ENCODE assay signal across 28 cellular contexts in genomic region chr18:45304558-45304957, GRCh38.
"Had no signal": no experiment of that assay in that cellular context is flagged by ENCODE, and none has a peak within 500 bp of the region (broad histone marks: within the 10 kb centered on the region; RNA-seq: fewer than 3 reads in every experiment).

No MANE protein-coding gene starts in this region.

- H3K4me2 ChIP-seq: neural progenitor cell, smooth muscle cell had no signal

- H3K4me3 Mint-ChIP-seq: naive thymus-derived CD4-positive, alpha-beta T cell; natural killer cell; neural progenitor cell; stimulated activated memory B cell treated with anti-CD40 and anti-IgM and Interleukin-4, amounts not matched to agents 10 μg/mL and 1 μg/mL and 100 μg/mL, for 72 hours; stimulated activated naive CD8-positive, alpha-beta T cell treated with anti-CD3 and anti-CD28 coated beads, Interleukin-15, amount 100 ng/mL, for 72 hours had no signal

- H3K27ac Mint-ChIP-seq: naive thymus-derived CD4-positive, alpha-beta T cell; natural killer cell; neural progenitor cell; stimulated activated memory B cell treated with anti-CD40 and anti-IgM and Interleukin-4, amounts not matched to agents 10 μg/mL and 1 μg/mL and 100 μg/mL, for 72 hours; stimulated activated naive CD8-positive, alpha-beta T cell treated with anti-CD3 and anti-CD28 coated beads, Interleukin-15, amount 100 ng/mL, for 72 hours had no signal

- H3K4me3 ChIP-seq: neural progenitor cell, pancreas, prostate gland, right lobe of liver, skin epidermis, smooth muscle cell, spleen, suprapubic skin, testis, tibial artery, transverse colon, upper lobe of left lung, vagina had no signal

- H3K27me3 ChIP-seq: neural progenitor cell, pancreas, right lobe of liver, spleen, suprapubic skin, testis, tibial artery, transverse colon, upper lobe of left lung, vagina had no signal

- H3K4me1 ChIP-seq: neural progenitor cell, pancreas, prostate gland, right lobe of liver, spleen, suprapubic skin, tibial artery, transverse colon, upper lobe of left lung, vagina had no signal

- H3K9me3 ChIP-seq: pancreas, prostate gland, right lobe of liver, spleen, suprapubic skin, testis, tibial artery, transverse colon, upper lobe of left lung, vagina had no signal

- H3K9me3 Mint-ChIP-seq: natural killer cell; stimulated activated memory B cell treated with anti-CD40 and anti-IgM and Interleukin-4, amounts not matched to agents 10 μg/mL and 1 μg/mL and 100 μg/mL, for 72 hours; stimulated activated naive CD8-positive, alpha-beta T cell treated with anti-CD3 and anti-CD28 coated beads, Interleukin-15, amount 100 ng/mL, for 72 hours had no signal

- H2AFZ ChIP-seq: neural progenitor cell had no signal

- H3K36me3 ChIP-seq: neural progenitor cell, pancreas, prostate gland, right lobe of liver, spleen, suprapubic skin, tibial artery, transverse colon, upper lobe of left lung, vagina had no signal

- H3K27me3 Mint-ChIP-seq: stimulated activated naive CD8-positive, alpha-beta T cell treated with anti-CD3 and anti-CD28 coated beads, Interleukin-15, amount 100 ng/mL, for 72 hours had no signal

- ATAC-seq: naive thymus-derived CD4-positive, alpha-beta T cell; natural killer cell; pancreas; right lobe of liver; stimulated activated memory B cell treated with anti-CD40 and anti-IgM and Interleukin-4, amounts not matched to agents 10 μg/mL and 1 μg/mL and 100 μg/mL, for 72 hours; stimulated activated naive CD8-positive, alpha-beta T cell treated with anti-CD3 and anti-CD28 coated beads, Interleukin-15, amount 100 ng/mL, for 72 hours; stimulated activated naive CD8-positive, alpha-beta T cell treated with anti-CD3 and anti-CD28 coated beads, Interleukin-15, Interleukin-2, amounts not matched to agents 100 U/mL and 50 U/mL, for 24 hours had no signal

- H3K36me3 Mint-ChIP-seq: naive thymus-derived CD4-positive, alpha-beta T cell; natural killer cell; neural progenitor cell; stimulated activated memory B cell treated with anti-CD40 and anti-IgM and Interleukin-4, amounts not matched to agents 10 μg/mL and 1 μg/mL and 100 μg/mL, for 72 hours had no signal

- DNase-seq: naive thymus-derived CD4-positive, alpha-beta T cell; natural killer cell; occipital lobe; pancreas; retina; right cardiac atrium; right lobe of liver; spleen; stimulated activated CD4-positive, alpha-beta T cell treated with anti-CD3 and anti-CD28 coated beads, Interleukin-12 subunit alpha, Interleukin-12 subunit beta, amount 100 ng/mL, for 4 hours; stimulated activated CD4-positive, alpha-beta T cell treated with anti-CD3 and anti-CD28 coated beads, Interleukin-1b, Interleukin-23, amount 100 ng/mL, for 48 hours; stimulated activated CD4-positive, alpha-beta T cell treated with anti-CD3 and anti-CD28 coated beads, Interleukin-4, amount 100 ng/mL, for 1 hour; stimulated activated CD4-positive, alpha-beta T cell treated with anti-CD3 and anti-CD28 coated beads, Interleukin-4, amount 100 ng/mL, for 4 hours; stimulated activated CD8-positive, alpha-beta memory T cell treated with anti-CD3 and anti-CD28 coated beads, Interleukin-4, amount 100 ng/mL, for 48 hours; stimulated activated naive CD4-positive, alpha-beta T cell; stimulated activated naive CD8-positive, alpha-beta T cell treated with anti-CD3 and anti-CD28 coated beads, Interleukin-15, amount 100 ng/mL, for 72 hours; stimulated activated naive CD8-positive, alpha-beta T cell treated with anti-CD3 and anti-CD28 coated beads, Interleukin-15, Interleukin-2, amounts not matched to agents 100 U/mL and 50 U/mL, for 24 hours; substantia nigra; testis; tibial artery; transverse colon; upper lobe of left lung had no signal

- H3K27ac ChIP-seq: neural progenitor cell, pancreas, prostate gland, right lobe of liver, skin epidermis, spleen, suprapubic skin, testis, tibial artery, transverse colon, upper lobe of left lung, vagina had no signal

- H3K4me1 Mint-ChIP-seq: natural killer cell; stimulated activated memory B cell treated with anti-CD40 and anti-IgM and Interleukin-4, amounts not matched to agents 10 μg/mL and 1 μg/mL and 100 μg/mL, for 72 hours; stimulated activated naive CD8-positive, alpha-beta T cell treated with anti-CD3 and anti-CD28 coated beads, Interleukin-15, amount 100 ng/mL, for 72 hours had no signal
